8 cellular contexts compared by ENCODE assay signal in the genomic region with DNA sequence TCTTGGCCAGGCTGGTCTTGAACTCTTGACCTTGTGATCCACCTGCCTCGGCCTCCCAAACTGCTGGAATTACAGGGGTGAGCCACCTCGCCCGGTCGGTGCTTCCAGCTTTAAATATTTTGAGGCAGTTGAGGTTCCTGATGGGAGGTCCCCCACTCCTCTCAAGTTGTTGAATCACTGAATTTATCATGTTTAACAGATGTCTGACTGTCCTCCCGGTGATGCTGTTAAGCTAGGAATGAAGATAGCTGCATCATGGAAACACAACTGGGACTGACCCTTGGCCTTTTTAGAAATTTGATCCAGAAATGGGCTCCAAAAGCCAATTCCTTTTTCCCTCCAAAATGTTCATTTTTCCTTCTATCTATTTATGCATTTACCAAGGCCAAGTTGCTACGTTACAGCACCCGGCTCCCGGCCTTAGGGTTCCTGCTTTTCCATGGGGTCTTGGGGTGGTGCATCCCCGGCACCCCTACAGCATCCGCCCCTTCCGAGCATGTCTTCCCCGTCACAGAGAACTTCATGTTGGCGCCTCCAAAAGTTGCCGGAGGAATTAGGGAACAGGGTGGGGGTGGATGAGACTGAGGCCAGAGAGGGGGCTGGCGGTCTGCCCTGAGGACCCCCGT. TPM values are rescaled to one million over a fixed set of nuclear protein-coding genes. Genes with fewer than 3 reads are reported as not detected.
DNase-seq lines count a peak whose midpoint lies in the region; ATAC-seq and TF ChIP-seq lines count a peak whose summit lies in the region.

No MANE protein-coding gene starts in this region.

- H3K36me3 ChIP-seq in SU-DHL-6 (ENCODE audit: low read length) (peaks cover 4% of the 10 kb centered on the region; the same call in 1 of the 2 replicates), subcutaneous abdominal adipose tissue (ENCODE audit: control insufficient read depth in 5 of 5, insufficient read depth in 5 of 5, low read length in 5 of 5) (peaks cover 0 to 4% (median 0%) of the 10 kb centered on the region in 5 donors)

- H4K20me1 ChIP-seq in SU-DHL-6 (ENCODE audit: low read depth, low read length) = no peaks in the 10 kb centered on the region

- H3K9me3 ChIP-seq in SU-DHL-6 (ENCODE audit: insufficient read depth, low read length) = no peaks in the 10 kb centered on the region
- H3K9me3 ChIP-seq in subcutaneous abdominal adipose tissue (ENCODE audit: control insufficient read depth in 5 of 5, low read length in 5 of 5) = no peaks in the 10 kb centered on the region

- H2AFZ ChIP-seq in SU-DHL-6 (ENCODE audit: low read depth, low read length, severe bottlenecking) = peak overlapping the region; percentile 97

- CTCF ChIA-PET in activated CD4-positive, alpha-beta T cell treated with anti-CD3 and anti-CD28 coated beads for 36 hours (lab: Charles Lee) = interaction anchor here (0.7 to 2.2 kb wide), 7 partner anchors 11 to 155 kb away, joined by 3 to 8 read pairs (median 4); no protein-coding TSS in a partner anchor

- peaks cover 16% of the 10 kb centered on the region for H3K4me1 Mint-ChIP-seq in activated CD4-positive, alpha-beta T cell treated with anti-CD3 and anti-CD28 coated beads for 36 hours

- no peaks in the 10 kb centered on the region for H3F3A ChIP-seq in SU-DHL-6 (ENCODE audit: insufficient read depth)

- no peaks in the 10 kb centered on the region for H3K27me3 Mint-ChIP-seq in activated CD4-positive, alpha-beta T cell treated with anti-CD3 and anti-CD28 coated beads for 36 hours

- peak; percentile 27 for ATAC-seq in activated CD4-positive, alpha-beta T cell treated with anti-CD3 and anti-CD28 coated beads for 36 hours
- ATAC-seq in HG03039 (IDR thresholded peaks at IDR 0.05; ENCODE audit: unreplicated experiment) = no peak

- H3K9me2 ChIP-seq in SU-DHL-6 (replicated peaks; ENCODE audit: insufficient read depth, low read length) = no peaks in the 10 kb centered on the region

- H3K27ac ChIP-seq in SU-DHL-6 (ENCODE audit: low read depth, low read length) (no peak overlapping the region), subcutaneous abdominal adipose tissue (ENCODE audit: low read depth, low read length) (peak overlapping the region; percentile 41)

- H3K4me3 Mint-ChIP-seq in activated CD4-positive, alpha-beta T cell treated with anti-CD3 and anti-CD28 coated beads for 36 hours = peak overlapping the region; percentile 83

- no peak for TF ChIP-seq CTCF in SU-DHL-6 (IDR thresholded peaks at IDR 0.05; ENCODE audit: insufficient read depth, low read length, poor library complexity, severe bottlenecking)
- TF ChIP-seq CTCF in fibroblast of villous mesenchyme (IDR thresholded peaks at IDR 0.05; ENCODE audit: insufficient read depth, low read depth, low read length) = no peak

- H3K27ac Mint-ChIP-seq in activated CD4-positive, alpha-beta T cell treated with anti-CD3 and anti-CD28 coated beads for 36 hours = no peak overlapping the region

- intact Hi-C loops in activated CD4-positive, alpha-beta T cell treated with anti-CD3 and anti-CD28 coated beads for 36 hours (cut with DNase I, micrococcal nuclease) = no loop called here

- H3K79me2 ChIP-seq in SU-DHL-6 (ENCODE audit: insufficient read depth, low read length) = peaks cover 11% of the 10 kb centered on the region; the same call in 1 of the 2 replicates

- no peaks in the 10 kb centered on the region for H3K27me3 ChIP-seq in SU-DHL-6 (ENCODE audit: low read length)
- H3K27me3 ChIP-seq in subcutaneous abdominal adipose tissue (ENCODE audit: control insufficient read depth in 5 of 5, insufficient read depth in 4 of 5, low read length in 5 of 5) = no peaks in the 10 kb centered on the region

- DNase-seq in activated CD4-positive, alpha-beta T cell treated with anti-CD3 and anti-CD28 coated beads for 36 hours = no peak
- no peak for DNase-seq in activated CD4-positive, alpha-beta T cell treated with anti-CD3 and anti-CD28 coated beads, Interleukin-2, amount 50 U/mL, for 4 hours
- no peak for DNase-seq in fibroblast of villous mesenchyme (ENCODE audit: low read depth)
- no peak for DNase-seq in NCI-H1092 (lab: John Stamatoyannopoulos, UW)
- no peak for DNase-seq in GM19240 (ENCODE audit: insufficient read length, low spot score)

- peaks cover 0 to 62% (median 39%) of the 10 kb centered on the region in 5 donors for H3K4me1 ChIP-seq in subcutaneous abdominal adipose tissue (ENCODE audit: control insufficient read depth in 5 of 5, insufficient read depth in 5 of 5, low read length in 5 of 5)

- H3K9ac ChIP-seq in SU-DHL-6 (ENCODE audit: low read length) (peak overlapping the region; percentile 70), subcutaneous abdominal adipose tissue (ENCODE audit: low read length in 5 of 5) (peak overlapping the region in 2 of 5 donors; percentile 73 to 78)

- peak overlapping the region; percentile 79 for H3K4me2 ChIP-seq in SU-DHL-6 (ENCODE audit: low read depth, low read length, poor library complexity, severe bottlenecking)

- POLR2A ChIA-PET in activated CD4-positive, alpha-beta T cell treated with anti-CD3 and anti-CD28 coated beads for 36 hours (lab: Charles Lee) = interaction anchor here (0.8 kb wide), 1 partner anchor 23 kb away, joined by 3 read pairs; no protein-coding TSS in a partner anchor

- no peaks in the 10 kb centered on the region for H3K9me3 Mint-ChIP-seq in activated CD4-positive, alpha-beta T cell treated with anti-CD3 and anti-CD28 coated beads for 36 hours (ENCODE audit: low read depth)

- H3K4me3 ChIP-seq in SU-DHL-6 (ENCODE audit: insufficient read depth, low read length, poor library complexity, severe bottlenecking) = peak overlapping the region; percentile 83
- H3K4me3 ChIP-seq in fibroblast of villous mesenchyme (ENCODE audit: low read depth, low read length) = peak overlapping the region; percentile 83
- peak overlapping the region; percentile 25 to 77 (median 53) for H3K4me3 ChIP-seq in subcutaneous abdominal adipose tissue (ENCODE audit: low read depth in 1 of 5, low read length in 5 of 5)

- H3K36me3 Mint-ChIP-seq in activated CD4-positive, alpha-beta T cell treated with anti-CD3 and anti-CD28 coated beads for 36 hours (ENCODE audit: low read depth) = peaks cover 5% of the 10 kb centered on the region

RNA-seq across cellular contexts. Expression of gene PAX8, which starts 43.9 kb away (rescaled TPM):
- 1 to 10 TPM; 1.4 to 2.1 TPM for total RNA-seq in activated CD4-positive, alpha-beta T cell treated with anti-CD3 and anti-CD28 coated beads for 36 hours
- 1.3 and 1.9 TPM in 2 replicates for total RNA-seq in fibroblast of villous mesenchyme
